17 cellular contexts compared by ENCODE assay signal in the genomic region with DNA sequence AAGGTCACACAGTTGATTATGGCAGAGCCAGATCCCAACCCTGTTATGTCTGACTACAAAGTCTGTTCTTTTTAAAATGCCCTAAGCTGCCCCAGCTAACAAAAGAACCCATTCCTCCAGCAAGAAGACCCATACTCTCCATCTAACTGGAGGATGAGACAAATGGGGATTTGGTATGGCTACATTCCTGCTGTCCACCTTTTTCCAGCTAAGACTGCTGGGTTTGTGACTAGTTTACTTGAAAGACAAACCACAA.
A peak's percentile ranks its signal among the peaks of the same experiment; 100 is the strongest.
DNase-seq lines count a peak whose midpoint lies in the region; ATAC-seq, FAIRE-seq and TF ChIP-seq lines count a peak whose summit lies in the region.
"Had no signal": no experiment of that assay in that cellular context is flagged by ENCODE, and none has a peak within 500 bp of the region (broad histone marks: within the 10 kb centered on the region; RNA-seq: fewer than 3 reads in every experiment).

No MANE protein-coding gene starts in this region.

- H3K4ac ChIP-seq in trophoblast cell (ENCODE audit: low read depth, low read length), result no peak overlapping the region

- H4K91ac ChIP-seq in trophoblast cell (ENCODE audit: low read depth, low read length), result no peak overlapping the region

- intact Hi-C loops in HepG2 (cut with micrococcal nuclease; ENCODE audit: unreplicated experiment) (loop anchor here (1.0 kb wide), 1 partner anchor 242 kb away; no protein-coding TSS in a partner anchor), right lobe of liver (cut with DNase I) (no loop called here), ascending aorta (cut with DNase I) (no loop called here)

- TF ChIP-seq POLR2A in HepG2 (IDR thresholded peaks at IDR 0.05; ENCODE audit: insufficient read depth in 1 of 2, low read depth in 2 of 2, low read length in 2 of 2) (no peak), right lobe of liver (IDR thresholded peaks at IDR 0.05) (no peak)

- no peak overlapping the region for H3K27ac ChIP-seq in HepG2 (ENCODE audit: extremely low read length, insufficient read depth, low read length)
- no peak overlapping the region for H3K27ac ChIP-seq in right lobe of liver
- H3K27ac ChIP-seq in endodermal cell (ENCODE audit: low read depth, low read length), result no peak overlapping the region
- H3K27ac ChIP-seq in trophoblast cell (ENCODE audit: low read depth, low read length), result peak overlapping the region; percentile 30
- H3K27ac ChIP-seq in ascending aorta, result no peak overlapping the region

- no TSS peak for BruUV-seq in HepG2 (replicated peaks; lab: Mats Ljungman, UMichigan)

- POLR2A ChIA-PET in HepG2 (lab: Yijun Ruan, JAX), result no interaction called here
- POLR2A ChIA-PET in naive thymus-derived CD8-positive, alpha-beta T cell (lab: Charles Lee), result no interaction called here

- ATAC-seq in HepG2, result no peak
- no peak for ATAC-seq in right lobe of liver
- no peak for ATAC-seq in naive thymus-derived CD8-positive, alpha-beta T cell
- no peak for ATAC-seq in HG03139 (IDR thresholded peaks at IDR 0.05; ENCODE audit: unreplicated experiment)
- ATAC-seq: HCT116 had no signal

- H4K20me1 ChIP-seq in HepG2 (ENCODE audit: insufficient read depth, low read length), result no peaks in the 10 kb centered on the region

- no peak overlapping the region for H2AFZ ChIP-seq in HepG2 (ENCODE audit: low read length)
- no peak overlapping the region for H2AFZ ChIP-seq in trophoblast cell (ENCODE audit: insufficient read depth, low read length, poor library complexity)

- TF ChIP-seq CTCF in HepG2 (CRISPR knock-in tag; IDR thresholded peaks at IDR 0.05), result no peak
- TF ChIP-seq CTCF in right lobe of liver (IDR thresholded peaks at IDR 0.05), result no peak
- no peak for TF ChIP-seq CTCF in endodermal cell (conservative IDR thresholded peaks at IDR 0.05)
- TF ChIP-seq CTCF in ascending aorta (IDR thresholded peaks at IDR 0.05), result no peak

- FAIRE-seq in HepG2 (lab: Jason Lieb, UNC), result peak; percentile 82

- H3K9me3 ChIP-seq in HepG2 (ENCODE audit: low read length) (no peaks in the 10 kb centered on the region), right lobe of liver (no peaks in the 10 kb centered on the region), endodermal cell (ENCODE audit: control insufficient read depth, low read length) (no peaks in the 10 kb centered on the region), trophoblast cell (ENCODE audit: insufficient read depth, low read depth, low read length) (peaks cover 1% of the 10 kb centered on the region), ascending aorta (no peaks in the 10 kb centered on the region)
- H3K9me3 ChIP-seq: BE2C had no signal

- H3K36me3 ChIP-seq in HepG2 (replicated peaks in 1 of 2; ENCODE audit: control insufficient read depth in 1 of 2, insufficient read depth in 2 of 2, low read length in 2 of 2) (peaks cover 23 to 76% of the 10 kb centered on the region in 2 experiments), right lobe of liver (peaks cover 0 to 61% (median 30%) of the 10 kb centered on the region in 4 donors), endodermal cell (ENCODE audit: control insufficient read depth, insufficient read depth, low read length) (peaks cover 85% of the 10 kb centered on the region), trophoblast cell (ENCODE audit: control insufficient read depth in 1 of 2, insufficient read depth in 2 of 2, low read length in 2 of 2) (peaks cover 22 to 32% of the 10 kb centered on the region in 2 experiments), ascending aorta (peaks cover 72 to 82% of the 10 kb centered on the region in 2 donors)
- H3K36me3 ChIP-seq: BE2C had no signal

- H3K27ac Mint-ChIP-seq in endodermal cell, result peak overlapping the region; percentile 40
- H3K27ac Mint-ChIP-seq in naive thymus-derived CD8-positive, alpha-beta T cell, result peak overlapping the region in 8 of 10 donors; percentile 60 to 89 (median 82)
- H3K27ac Mint-ChIP-seq: CD4-positive, CD25-positive, alpha-beta regulatory T cell; HFFc6 had no signal

- H3K4me3 Mint-ChIP-seq in endodermal cell, result no peak overlapping the region
- H3K4me3 Mint-ChIP-seq in naive thymus-derived CD8-positive, alpha-beta T cell, result no peak overlapping the region
- H3K4me3 Mint-ChIP-seq: CD4-positive, CD25-positive, alpha-beta regulatory T cell; HFFc6 had no signal

- H3K27me3 Mint-ChIP-seq in endodermal cell (ENCODE audit: insufficient read depth), result no peaks in the 10 kb centered on the region
- no peaks in the 10 kb centered on the region for H3K27me3 Mint-ChIP-seq in naive thymus-derived CD8-positive, alpha-beta T cell
- H3K27me3 Mint-ChIP-seq: CD4-positive, CD25-positive, alpha-beta regulatory T cell had no signal

- H3K9ac ChIP-seq in HepG2 (ENCODE audit: insufficient read depth, low read depth, low read length) (no peak overlapping the region), endodermal cell (ENCODE audit: extremely low read depth, low read length, poor library complexity, severe bottlenecking) (no peak overlapping the region), trophoblast cell (ENCODE audit: low read length) (no peak overlapping the region)

- no peak overlapping the region for H4K12ac ChIP-seq in trophoblast cell (ENCODE audit: low read depth, low read length)

- H2BK12ac ChIP-seq in trophoblast cell (ENCODE audit: low read length), result no peak overlapping the region

- H3K27me3 ChIP-seq in HepG2 (ENCODE audit: control insufficient read depth in 1 of 2, insufficient read depth in 2 of 2, low read length in 2 of 2) (no peaks in the 10 kb centered on the region), right lobe of liver (no peaks in the 10 kb centered on the region), endodermal cell (ENCODE audit: control insufficient read depth, insufficient read depth, low read length, poor library complexity, severe bottlenecking) (no peaks in the 10 kb centered on the region), trophoblast cell (ENCODE audit: insufficient read depth, low read length) (no peaks in the 10 kb centered on the region), ascending aorta (no peaks in the 10 kb centered on the region)
- H3K27me3 ChIP-seq: BE2C had no signal

- H3K18ac ChIP-seq in trophoblast cell (ENCODE audit: low read length), result no peak overlapping the region

- H3K14ac ChIP-seq in trophoblast cell (ENCODE audit: low read length), result no peak overlapping the region

- H2AK5ac ChIP-seq in trophoblast cell (ENCODE audit: low read length), result no peak overlapping the region

- no peak overlapping the region for H4K8ac ChIP-seq in trophoblast cell (ENCODE audit: low read depth, low read length)

- CTCF ChIA-PET in HepG2 (lab: Yijun Ruan, JAX; ENCODE audit: low intra/inter-chr PET ratio, low total read pairs), result interaction anchor here (0.6 kb wide), 1 partner anchor 512 kb away, joined by 5 read pairs; no protein-coding TSS in a partner anchor

- peaks cover 26% of the 10 kb centered on the region for H3K4me1 ChIP-seq in HepG2 (ENCODE audit: insufficient read depth, low read length)
- H3K4me1 ChIP-seq in right lobe of liver, result peaks cover 0 to 25% (median 12%) of the 10 kb centered on the region in 4 donors
- no peaks in the 10 kb centered on the region for H3K4me1 ChIP-seq in endodermal cell (ENCODE audit: control insufficient read depth, insufficient read depth, low read length)
- peaks cover 13 to 18% of the 10 kb centered on the region in 2 experiments for H3K4me1 ChIP-seq in trophoblast cell (ENCODE audit: control insufficient read depth in 1 of 2, insufficient read depth in 2 of 2, low read length in 2 of 2)
- no peaks in the 10 kb centered on the region for H3K4me1 ChIP-seq in ascending aorta
- H3K4me1 ChIP-seq: BE2C had no signal

- TF ChIP-seq EP300 in HepG2 (IDR thresholded peaks at IDR 0.05; ENCODE audit: low read depth in 2 of 2, low read length in 2 of 2) (no peak; a peak in 1 of 4 replicates), HepG2 (CRISPR knock-in tag; IDR thresholded peaks at IDR 0.05; ENCODE audit: borderline replicate concordance) (no peak)

- no peak overlapping the region for H2BK120ac ChIP-seq in trophoblast cell (ENCODE audit: insufficient read depth, low read length, poor library complexity)

- no peak for TF ChIP-seq RAD21 in HepG2 (CRISPR knock-in tag; IDR thresholded peaks at IDR 0.05)

- H3K4me3 ChIP-seq in HepG2 (replicated peaks in 1 of 3; ENCODE audit: insufficient read depth in 1 of 3, low read depth in 2 of 3, low read length in 3 of 3), result no peak overlapping the region
- H3K4me3 ChIP-seq in right lobe of liver, result no peak overlapping the region
- no peak overlapping the region for H3K4me3 ChIP-seq in endodermal cell (ENCODE audit: low read length)
- H3K4me3 ChIP-seq in trophoblast cell (ENCODE audit: low read depth, low read length), result no peak overlapping the region
- no peak overlapping the region for H3K4me3 ChIP-seq in ascending aorta

- no peak overlapping the region for H3K23ac ChIP-seq in trophoblast cell (ENCODE audit: low read length)

- peaks cover 14% of the 10 kb centered on the region for H3K4me1 Mint-ChIP-seq in endodermal cell
- H3K4me1 Mint-ChIP-seq in naive thymus-derived CD8-positive, alpha-beta T cell, result peaks cover 12 to 43% (median 32%) of the 10 kb centered on the region in 4 donors

- peaks cover 3% of the 10 kb centered on the region for H3K79me1 ChIP-seq in trophoblast cell (ENCODE audit: low read length)

- in situ Hi-C loops in HepG2 (cut with HindIII; ENCODE audit: extremely low pct_ligation_motif_present, low pct_unique_long_range_greater_than_20kb), result loop anchor here (10.0 to 25.0 kb wide), 2 partner anchors 100 to 293 kb away; no protein-coding TSS in a partner anchor

- H3K4me2 ChIP-seq in HepG2 (ENCODE audit: low read depth, low read length) (no peak overlapping the region), trophoblast cell (ENCODE audit: low read length) (no peak overlapping the region)

- peaks cover 50% of the 10 kb centered on the region for H3K36me3 Mint-ChIP-seq in endodermal cell (ENCODE audit: low read depth)
- peaks cover 2 to 26% (median 14%) of the 10 kb centered on the region in 3 donors for H3K36me3 Mint-ChIP-seq in naive thymus-derived CD8-positive, alpha-beta T cell

- no peaks in the 10 kb centered on the region for H3K9me3 Mint-ChIP-seq in endodermal cell
- no peaks in the 10 kb centered on the region for H3K9me3 Mint-ChIP-seq in naive thymus-derived CD8-positive, alpha-beta T cell
- H3K9me3 Mint-ChIP-seq: CD4-positive, CD25-positive, alpha-beta regulatory T cell; HFFc6 had no signal

- H3K79me2 ChIP-seq in HepG2 (ENCODE audit: insufficient read depth, low read length), result no peaks in the 10 kb centered on the region
- no peaks in the 10 kb centered on the region for H3K79me2 ChIP-seq in trophoblast cell (ENCODE audit: control insufficient read depth, insufficient read depth, low read length, poor library complexity)

- no peak for DNase-seq in HepG2 (ENCODE audit: low spot score)
- DNase-seq in right lobe of liver, result no peak
- no peak for DNase-seq in endodermal cell
- DNase-seq in naive thymus-derived CD8-positive, alpha-beta T cell, result no peak
- DNase-seq in trophoblast cell, result no peak
- no peak for DNase-seq in SKM-1 (lab: John Stamatoyannopoulos, UW; ENCODE audit: unreplicated experiment)
- DNase-seq in ascending aorta (ENCODE audit: low spot score in 2 of 2), result no peak
- DNase-seq: BE2C; C1 segment of cervical spinal cord; CD4-positive, CD25-positive, alpha-beta regulatory T cell; DMS153; DMS79; GDM1; GOT3; HFFc6 had no signal

- H2BK5ac ChIP-seq in trophoblast cell (ENCODE audit: low read depth, low read length, poor library complexity), result no peak overlapping the region

TF ChIP-seq in HepG2, 621 proteins besides CTCF, POLR2A, EP300 and RAD21 (continues in another document):
- TF ChIP-seq EZH2 (conservative IDR thresholded peaks at IDR 0.05; ENCODE audit: low read depth, low read length) (no peak), HMG20B (CRISPR knock-in tag; conservative IDR thresholded peaks at IDR 0.05) (no peak)
